16 cellular contexts compared by ENCODE assay signal in genomic region chrX:13371191-13371590, GRCh38. TPM values are rescaled to one million over a fixed set of nuclear protein-coding genes. Genes with fewer than 3 reads are reported as not detected.
DNase-seq lines count a peak whose midpoint lies in the region; ATAC-seq and TF ChIP-seq lines count a peak whose summit lies in the region.
"Had no signal": no experiment of that assay in that cellular context is flagged by ENCODE, and none has a peak within 500 bp of the region (broad histone marks: within the 10 kb centered on the region; RNA-seq: fewer than 3 reads in every experiment).

No MANE protein-coding gene starts in this region.

- peaks cover 0 to 4% (median 0%) of the 10 kb centered on the region in 5 experiments for H3K9me3 Mint-ChIP-seq in brain
- H3K9me3 Mint-ChIP-seq: CD4-positive, alpha-beta memory T cell had no signal

- H3K4me1 Mint-ChIP-seq in brain: peaks cover 87% of the 10 kb centered on the region

- H3K36me3 ChIP-seq in HAP-1 (replicated peaks): no peaks in the 10 kb centered on the region
- no peaks in the 10 kb centered on the region for H3K36me3 ChIP-seq in heart left ventricle
- H3K36me3 ChIP-seq: BE2C had no signal

- H3K9me3 ChIP-seq in HAP-1 (no peaks in the 10 kb centered on the region), heart left ventricle (no peaks in the 10 kb centered on the region)
- H3K9me3 ChIP-seq: BE2C had no signal

- ATAC-seq in heart left ventricle: no peak
- ATAC-seq in GM19395 (IDR thresholded peaks at IDR 0.05; ENCODE audit: unreplicated experiment): no peak
- no peak for ATAC-seq in GM21825 (IDR thresholded peaks at IDR 0.05; ENCODE audit: unreplicated experiment)
- ATAC-seq: HCT116, HepG2 had no signal

- in situ Hi-C loops in HAP-1 (cut with MboI; ENCODE audit: low sequenced_read_pairs): no loop called here

- no peak overlapping the region for H3K27ac ChIP-seq in heart left ventricle
- H3K27ac ChIP-seq: C4-2B had no signal

- TF ChIP-seq POLR2A in heart left ventricle (IDR thresholded peaks at IDR 0.05): no peak

- no peaks in the 10 kb centered on the region for H3K27me3 ChIP-seq in HAP-1 (ENCODE audit: low read depth)
- peaks cover 0 to 13% (median 0%) of the 10 kb centered on the region in 9 donors for H3K27me3 ChIP-seq in heart left ventricle
- H3K27me3 ChIP-seq: BE2C had no signal

- no peak overlapping the region for H3K4me3 Mint-ChIP-seq in brain
- H3K4me3 Mint-ChIP-seq: CD4-positive, alpha-beta memory T cell had no signal

- H3K27ac Mint-ChIP-seq in brain: peak overlapping the region in 4 of 5 experiments; percentile 7 to 71 (median 32)
- H3K27ac Mint-ChIP-seq: CD4-positive, alpha-beta memory T cell had no signal

- no peaks in the 10 kb centered on the region for H3K27me3 Mint-ChIP-seq in brain
- H3K27me3 Mint-ChIP-seq: CD4-positive, alpha-beta memory T cell had no signal

- DNase-seq in HAP-1 (ENCODE audit: low spot score in 2 of 2) (peak; percentile 40 to 99), fibroblast of the aortic adventitia (ENCODE audit: low read depth) (peak; percentile 47), heart left ventricle (no peak), DMS153 treated with DMSO at 0.1 percent for 48 hours (lab: John Stamatoyannopoulos, UW; ENCODE audit: unreplicated experiment) (no peak)
- DNase-seq: BE2C; CD4-positive, alpha-beta memory T cell; DMS79 treated with DMSO at 0.1 percent for 48 hours; GDM1 had no signal

- TF ChIP-seq CTCF in brain (conservative IDR thresholded peaks at IDR 0.05) (no peak), fibroblast of the aortic adventitia (IDR thresholded peaks at IDR 0.05; ENCODE audit: insufficient read depth, low read length) (no peak), heart left ventricle (IDR thresholded peaks at IDR 0.05) (no peak)

- H3K36me3 Mint-ChIP-seq in brain: no peaks in the 10 kb centered on the region
- H3K36me3 Mint-ChIP-seq: CD4-positive, alpha-beta memory T cell had no signal

- H3K4me3 ChIP-seq in HAP-1: no peak overlapping the region
- no peak overlapping the region for H3K4me3 ChIP-seq in fibroblast of the aortic adventitia (ENCODE audit: low read depth, low read length)
- H3K4me3 ChIP-seq in heart left ventricle: no peak overlapping the region

- intact Hi-C loops in heart left ventricle (cut with DNase I): no loop called here

- H3K4me1 ChIP-seq in HAP-1 (peaks cover 43% of the 10 kb centered on the region), heart left ventricle (peaks cover 0 to 2% (median 0%) of the 10 kb centered on the region in 12 donors)
- H3K4me1 ChIP-seq: BE2C had no signal

RNA-seq across cellular contexts. Expression of gene ATXN3L, which starts 51.3 kb away (rescaled TPM):
- not detected for polyA plus RNA-seq in brain (ENCODE audit: insufficient read depth, low read depth, low replicate concordance)
- total RNA-seq in fibroblast of the aortic adventitia (ENCODE audit: low replicate concordance): not detected in 2 replicates
- not detected for total RNA-seq in heart left ventricle
- polyA plus RNA-seq in heart left ventricle: not detected
- total RNA-seq: CD4-positive, alpha-beta memory T cell; H4; HepG2 had no signal
- polyA plus RNA-seq: AG04450; CD4-positive, alpha-beta memory T cell; HepG2 had no signal

Comparison
In these comparisons a context has a peak if more than half of its experiments do, and no peak if none do; other contexts are left out.
1. DNase-seq: peak in HAP-1 (2 of 2) and fibroblast of the aortic adventitia (single experiment); none in heart left ventricle (0 of 5) and DMS153 treated with DMSO at 0.1 percent for 48 hours (single experiment).